10 cellular contexts compared by ENCODE assay signal in the genomic region with DNA sequence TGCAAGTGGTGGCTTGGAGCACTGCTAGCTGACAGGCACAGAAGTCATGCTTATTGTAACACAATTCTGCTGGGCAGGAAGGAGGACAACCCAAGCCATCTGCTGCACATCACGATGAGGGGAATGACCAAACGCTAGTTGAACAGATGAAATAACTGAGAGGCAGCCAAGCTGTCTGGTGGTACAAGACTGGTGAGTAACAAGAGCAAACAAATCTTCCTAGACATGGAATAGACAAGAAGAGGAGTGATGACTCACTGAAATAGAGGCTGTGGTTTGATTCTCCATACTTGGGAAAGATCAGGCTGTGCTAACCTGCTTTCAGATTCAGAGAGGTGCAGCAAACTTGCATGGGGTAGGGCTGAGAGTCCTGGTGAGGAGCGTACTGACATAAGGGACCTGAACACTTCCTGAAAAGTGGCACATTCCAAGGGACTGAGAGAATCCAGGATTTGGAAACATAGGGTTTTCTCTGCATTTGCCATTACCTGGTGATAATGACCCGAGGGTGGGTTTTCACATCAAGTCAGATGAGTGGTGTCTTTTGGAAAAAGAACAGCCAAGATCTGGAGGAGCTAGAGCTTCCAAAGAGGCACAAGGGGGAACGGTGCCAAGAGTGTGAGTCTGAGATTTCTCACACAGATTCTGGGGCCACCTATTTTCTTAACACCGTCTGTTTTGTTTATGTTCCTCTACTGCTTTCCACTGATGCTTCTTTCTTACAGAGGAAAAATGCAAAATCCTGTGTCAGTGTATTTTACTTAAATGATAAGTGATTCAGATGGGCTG.
DNase-seq lines count a peak whose midpoint lies in the region; FAIRE-seq and TF ChIP-seq lines count a peak whose summit lies in the region.
"Had no signal": no experiment of that assay in that cellular context is flagged by ENCODE, and none has a peak within 500 bp of the region (broad histone marks: within the 10 kb centered on the region; RNA-seq: fewer than 3 reads in every experiment).

No MANE protein-coding gene starts in this region.

- no peaks in the 10 kb centered on the region for H4K20me1 ChIP-seq in keratinocyte (ENCODE audit: control insufficient read depth, extremely low read depth, insufficient read depth, low read length)

- peaks cover 23% of the 10 kb centered on the region for H3K4me1 ChIP-seq in keratinocyte (ENCODE audit: control insufficient read depth, extremely low read depth, insufficient read depth, low read length)

- dilution Hi-C loops in keratinocyte (cut with MboI; ENCODE audit: extremely low pct_ligation_motif_present, low sequenced_read_pairs), result no loop called here

- peak overlapping the region; percentile 77 for H3K4me2 ChIP-seq in keratinocyte (ENCODE audit: control insufficient read depth, extremely low read depth, insufficient read depth, low read depth, low read length)

- H3K36me3 ChIP-seq in keratinocyte (ENCODE audit: control insufficient read depth in 2 of 2, extremely low read depth in 1 of 2, insufficient read depth in 2 of 2, low read length in 2 of 2), result no peaks in the 10 kb centered on the region

- H3K79me2 ChIP-seq in keratinocyte (ENCODE audit: control insufficient read depth, insufficient read depth, low read length), result no peaks in the 10 kb centered on the region

- H3K9me1 ChIP-seq in keratinocyte (ENCODE audit: control insufficient read depth, extremely low read depth, insufficient read depth, low read length), result no peaks in the 10 kb centered on the region

- no peaks in the 10 kb centered on the region for H3K9me3 ChIP-seq in keratinocyte (ENCODE audit: control insufficient read depth, low read depth, low read length)

- no peak for TF ChIP-seq CTCF in AG09309 (IDR thresholded peaks at IDR 0.05; ENCODE audit: control insufficient read depth, insufficient read depth, low read depth, low read length, missing control alignments)
- no peak for TF ChIP-seq CTCF in keratinocyte (optimal IDR thresholded peaks at IDR 0.05 in 1 of 3, IDR thresholded peaks at IDR 0.05 in 1 of 3, conservative IDR thresholded peaks at IDR 0.05 in 1 of 3; ENCODE audit: extremely low read depth in 1 of 3, insufficient read depth in 2 of 3, low read length in 3 of 3)

- no peaks in the 10 kb centered on the region for H3K27me3 ChIP-seq in keratinocyte (ENCODE audit: control insufficient read depth, extremely low read depth, insufficient read depth, low read length)

- FAIRE-seq in keratinocyte (lab: Jason Lieb, UNC), result peak; percentile 98
- FAIRE-seq: colon had no signal

- H3K4me3 ChIP-seq in AG09309 (ENCODE audit: control insufficient read depth, low read depth, low read length) (no peak overlapping the region), keratinocyte (ENCODE audit: control insufficient read depth in 2 of 3, extremely low read depth in 1 of 3, insufficient read depth in 2 of 3, low read depth in 1 of 3, low read length in 3 of 3) (peak overlapping the region in 2 of 3 experiments; percentile 5 to 52)

- H2AFZ ChIP-seq in keratinocyte (ENCODE audit: control insufficient read depth, low read length), result peak overlapping the region; percentile 46

- peak overlapping the region; percentile 70 for H3K27ac ChIP-seq in keratinocyte (ENCODE audit: control insufficient read depth, insufficient read depth, low read length)
- H3K27ac ChIP-seq: C4-2B had no signal

- DNase-seq in AG09309 (ENCODE audit: low read depth) (peak; percentile 96), LHCN-M2 (ENCODE audit: low read depth) (peak; percentile 96), astrocyte of the hippocampus (ENCODE audit: low read depth, low spot score) (peak; percentile 71), keratinocyte (ENCODE audit: low read depth, low spot score) (peak; percentile 96), SK-N-DZ (ENCODE audit: low spot score) (no peak), CD1c-positive myeloid dendritic cell (ENCODE audit: extremely low spot score) (no peak), NCI-H82 treated with DMSO at 0.1 percent for 48 hours (lab: John Stamatoyannopoulos, UW; ENCODE audit: unreplicated experiment) (no peak)
- DNase-seq in activated T-cell treated with anti-CD3 and anti-CD28 coated beads, Interleukin-2, amount 50 U/mL, for 48 hours, result no peak

- H3K9ac ChIP-seq in keratinocyte (ENCODE audit: control insufficient read depth, extremely low read depth, insufficient read depth, low read length), result peak overlapping the region; percentile 11

Comparison
In these comparisons a context has a peak if more than half of its experiments do, and no peak if none do; other contexts are left out.
1. DNase-seq: peak in AG09309 (single experiment), LHCN-M2 (single experiment), astrocyte of the hippocampus (single experiment) and keratinocyte (single experiment); none in SK-N-DZ (single experiment), CD1c-positive myeloid dendritic cell (single experiment), NCI-H82 treated with DMSO at 0.1 percent for 48 hours (single experiment) and activated T-cell treated with anti-CD3 and anti-CD28 coated beads, Interleukin-2, amount 50 U/mL, for 48 hours (0 of 2).